24 cellular contexts compared by ENCODE assay signal in genomic region chr19:55466246-55466614, GRCh38. TPM values are rescaled to one million over a fixed set of nuclear protein-coding genes. Genes with fewer than 3 reads are reported as not detected.
A peak's percentile ranks its signal among the peaks of the same experiment; 100 is the strongest.
DNase-seq lines count a peak whose midpoint lies in the region; ATAC-seq, FAIRE-seq and TF ChIP-seq lines count a peak whose summit lies in the region.
"Had no signal": no experiment of that assay in that cellular context is flagged by ENCODE, and none has a peak within 500 bp of the region (broad histone marks: within the 10 kb centered on the region; RNA-seq: fewer than 3 reads in every experiment).

No MANE protein-coding gene starts in this region.

- H3K9ac ChIP-seq in K562 (ENCODE audit: insufficient read depth in 1 of 2, low read depth in 2 of 2, low read length in 2 of 2) (no peak overlapping the region), trophoblast cell (ENCODE audit: low read length) (no peak overlapping the region)

- no peak overlapping the region for H2AK5ac ChIP-seq in trophoblast cell (ENCODE audit: low read length)

- intact Hi-C loops in CD4-positive, alpha-beta memory T cell (cut with micrococcal nuclease): no loop called here
- intact Hi-C loops in K562 (cut with micrococcal nuclease): loop anchor here (2.0 kb wide), 1 partner anchor 39 kb away; no protein-coding TSS in a partner anchor

- peaks cover 0 to 2% (median 0%) of the 10 kb centered on the region in 8 donors for H3K9me3 Mint-ChIP-seq in CD4-positive, alpha-beta memory T cell
- H3K9me3 Mint-ChIP-seq in memory B cell: no peaks in the 10 kb centered on the region
- H3K9me3 Mint-ChIP-seq: CD8-positive, alpha-beta T cell; HFFc6 had no signal

- H3K18ac ChIP-seq in trophoblast cell (ENCODE audit: low read length): no peak overlapping the region

- peaks cover 6% of the 10 kb centered on the region for H3K4me1 ChIP-seq in CD4-positive, alpha-beta memory T cell (ENCODE audit: insufficient read depth, low read length)
- H3K4me1 ChIP-seq in K562 (replicated peaks in 1 of 2; ENCODE audit: control insufficient read depth in 2 of 2, insufficient read depth in 2 of 2, low read length in 2 of 2) (peaks cover 26 to 67% of the 10 kb centered on the region in 2 experiments; a peak in 4 of 5 replicates), trophoblast cell (ENCODE audit: control insufficient read depth in 1 of 2, insufficient read depth in 2 of 2, low read length in 2 of 2) (peaks cover 7 to 8% of the 10 kb centered on the region in 2 experiments)

- no peak overlapping the region for H4K91ac ChIP-seq in trophoblast cell (ENCODE audit: low read depth, low read length)

- H3K23ac ChIP-seq in trophoblast cell (ENCODE audit: low read length): no peak overlapping the region

- H3K9me3 ChIP-seq in CD4-positive, alpha-beta memory T cell (ENCODE audit: control insufficient read depth in 1 of 2, low read length in 2 of 2): no peaks in the 10 kb centered on the region
- no peaks in the 10 kb centered on the region for H3K9me3 ChIP-seq in K562 (replicated peaks; ENCODE audit: control insufficient read depth, insufficient read depth, low read depth, low read length)
- H3K9me3 ChIP-seq in trophoblast cell (ENCODE audit: insufficient read depth, low read depth, low read length): no peaks in the 10 kb centered on the region
- H3K9me3 ChIP-seq: A549 had no signal

- H3K4me1 Mint-ChIP-seq in CD4-positive, alpha-beta memory T cell: peaks cover 8 to 18% (median 12%) of the 10 kb centered on the region in 4 donors
- H3K4me1 Mint-ChIP-seq in memory B cell: peaks cover 12% of the 10 kb centered on the region

- H3K27ac ChIP-seq in CD4-positive, alpha-beta memory T cell (ENCODE audit: low read depth, low read length): no peak overlapping the region
- peak overlapping the region; percentile 91 for H3K27ac ChIP-seq in K562 (ENCODE audit: extremely low read depth, low read depth, low read length)
- H3K27ac ChIP-seq in trophoblast cell (ENCODE audit: low read depth, low read length): no peak overlapping the region
- H3K27ac ChIP-seq: A549, C4-2B, HL-60 had no signal

- no peak overlapping the region for H4K8ac ChIP-seq in trophoblast cell (ENCODE audit: low read depth, low read length)

- peaks cover 0 to 2% of the 10 kb centered on the region in 2 donors for H3K36me3 Mint-ChIP-seq in CD4-positive, alpha-beta memory T cell
- no peaks in the 10 kb centered on the region for H3K36me3 Mint-ChIP-seq in memory B cell
- H3K36me3 Mint-ChIP-seq: CD8-positive, alpha-beta T cell had no signal

- no peak for DNase-seq in CD4-positive, alpha-beta memory T cell
- DNase-seq in K562 (ENCODE audit: extremely low read depth in 1 of 4, low spot score in 3 of 4): no peak
- no peak for DNase-seq in memory B cell (ENCODE audit: low spot score in 2 of 2)
- no peak for DNase-seq in DMS153 (lab: John Stamatoyannopoulos, UW)
- DNase-seq in trophoblast cell: no peak
- DNase-seq: AML-193; Calu3; CD8-positive, alpha-beta T cell; DND-41; EL; HCEC 1CT; HFFc6; IMR-90; KBM-7 had no signal

- no peaks in the 10 kb centered on the region for H3K36me3 ChIP-seq in CD4-positive, alpha-beta memory T cell (ENCODE audit: insufficient read depth, low read length)
- H3K36me3 ChIP-seq in K562 (ENCODE audit: control insufficient read depth, insufficient read depth, low read length) (no peaks in the 10 kb centered on the region), trophoblast cell (ENCODE audit: control insufficient read depth in 1 of 2, insufficient read depth in 2 of 2, low read length in 2 of 2) (no peaks in the 10 kb centered on the region)

- POLR2A ChIA-PET in CD4-positive, alpha-beta memory T cell (lab: Charles Lee; ENCODE audit: partially characterized antibody): interaction anchor here (2.1 kb wide), 1 partner anchor 10 kb away, joined by 13 read pairs; the partner anchor contains the start of gene ZNF628
- POLR2A ChIA-PET in K562 (lab: Yijun Ruan, JAX): interaction anchor here (0.6 to 2.3 kb wide), 4 partner anchors 11 to 322 kb away, joined by 3 to 26 read pairs (median 8); partner anchors contain the start of genes UBE2S and ZNF628

- H3K79me1 ChIP-seq in trophoblast cell (ENCODE audit: low read length): peaks cover 4% of the 10 kb centered on the region

- TF ChIP-seq POLR2A in K562 (conservative IDR thresholded peaks at IDR 0.05): no peak

- no peak for TF ChIP-seq CTCF in K562 (IDR thresholded peaks at IDR 0.05 in 2 of 3, conservative IDR thresholded peaks at IDR 0.05 in 1 of 3; ENCODE audit: insufficient read depth in 2 of 3, low read depth in 1 of 3, low read length in 3 of 3)

- no peak overlapping the region for H3K4me3 ChIP-seq in CD4-positive, alpha-beta memory T cell (ENCODE audit: low read length in 2 of 2)
- H3K4me3 ChIP-seq in K562 (no peak overlapping the region), trophoblast cell (ENCODE audit: low read depth, low read length) (no peak overlapping the region)
- H3K4me3 ChIP-seq: A549, GM12878 had no signal

- H3K4me2 ChIP-seq in K562 (ENCODE audit: insufficient read depth, low read length) (no peak overlapping the region), trophoblast cell (ENCODE audit: low read length) (no peak overlapping the region)
- H3K4me2 ChIP-seq: A549 had no signal

- peak overlapping the region in 4 of 7 donors; percentile 8 to 62 (median 24) for H3K27ac Mint-ChIP-seq in CD4-positive, alpha-beta memory T cell
- peak overlapping the region; percentile 10 for H3K27ac Mint-ChIP-seq in memory B cell
- H3K27ac Mint-ChIP-seq: CD8-positive, alpha-beta T cell; HFFc6 had no signal

- H3K79me2 ChIP-seq in K562 (ENCODE audit: control insufficient read depth, insufficient read depth, low read length) (peaks cover 5% of the 10 kb centered on the region), trophoblast cell (ENCODE audit: control insufficient read depth, insufficient read depth, low read length, poor library complexity) (peaks cover 2% of the 10 kb centered on the region)

- no peak for TF ChIP-seq RAD21 in K562 (CRISPR knock-in tag; conservative IDR thresholded peaks at IDR 0.05 in 1 of 2, IDR thresholded peaks at IDR 0.05 in 1 of 2)

- BruUV-seq in K562 (replicated peaks; lab: Mats Ljungman, UMichigan): no TSS peak

- H3K14ac ChIP-seq in trophoblast cell (ENCODE audit: low read length): no peak overlapping the region

- H3K27me3 Mint-ChIP-seq in CD4-positive, alpha-beta memory T cell: no peaks in the 10 kb centered on the region
- peaks cover 2% of the 10 kb centered on the region for H3K27me3 Mint-ChIP-seq in memory B cell

- no peaks in the 10 kb centered on the region for H3K9me1 ChIP-seq in K562 (ENCODE audit: control insufficient read depth, insufficient read depth, low read length)

- peak overlapping the region; percentile 67; the same call in 1 of the 2 replicates for H2AFZ ChIP-seq in K562 (ENCODE audit: low read depth, low read length)
- no peak overlapping the region for H2AFZ ChIP-seq in trophoblast cell (ENCODE audit: insufficient read depth, low read length, poor library complexity)

- no peak overlapping the region for H3K4ac ChIP-seq in trophoblast cell (ENCODE audit: low read depth, low read length)

- no peak for FAIRE-seq in K562 (lab: Jason Lieb, UNC)
- FAIRE-seq: A549, GM12878, GM19239, H54 had no signal

- no peak overlapping the region for H3K4me3 Mint-ChIP-seq in CD4-positive, alpha-beta memory T cell
- no peak overlapping the region for H3K4me3 Mint-ChIP-seq in memory B cell
- H3K4me3 Mint-ChIP-seq: CD8-positive, alpha-beta T cell; HFFc6 had no signal

- TF ChIP-seq EP300 in K562 (IDR thresholded peaks at IDR 0.05; ENCODE audit: low read length): no peak

- no peaks in the 10 kb centered on the region for H3K27me3 ChIP-seq in CD4-positive, alpha-beta memory T cell (ENCODE audit: insufficient read depth, low read length)
- H3K27me3 ChIP-seq in K562 (ENCODE audit: control insufficient read depth in 2 of 2, insufficient read depth in 2 of 2, low read length in 2 of 2) (no peaks in the 10 kb centered on the region), trophoblast cell (ENCODE audit: insufficient read depth, low read length) (no peaks in the 10 kb centered on the region)

- in situ Hi-C loops in K562 (cut with MboI): no loop called here

- CTCF ChIA-PET in CD4-positive, alpha-beta memory T cell (lab: Charles Lee; ENCODE audit: partially characterized antibody): interaction anchor here (1.2 to 4.3 kb wide), 10 partner anchors 8 to 325 kb away, joined by 3 to 69 read pairs (median 10); partner anchors contain the start of genes ZNF628 and ZNF784
- CTCF ChIA-PET in K562 (lab: Yijun Ruan, JAX; ENCODE audit: low intra/inter-chr PET ratio): no interaction called here

- no peak overlapping the region for H2BK120ac ChIP-seq in trophoblast cell (ENCODE audit: insufficient read depth, low read length, poor library complexity)

- WGBS in K562 (ENCODE audit: insufficient coverage, low coverage, missing lambda C conversion rate): 92% methylated on average over 4 of the region's 4 CpGs
- no CpG with 5 or more reads among the region's 4 CpGs for WGBS in trophoblast cell (ENCODE audit: extremely low coverage, insufficient coverage, insufficient read length)

- no peaks in the 10 kb centered on the region for H4K20me1 ChIP-seq in K562 (replicated peaks; ENCODE audit: control insufficient read depth, insufficient read depth, low read length)

- H4K12ac ChIP-seq in trophoblast cell (ENCODE audit: low read depth, low read length): no peak overlapping the region

- ATAC-seq in K562 (no peak), memory B cell (ENCODE audit: low read depth) (no peak), GM19035 (IDR thresholded peaks at IDR 0.05; ENCODE audit: unreplicated experiment) (no peak)
- ATAC-seq: A549; CD8-positive, alpha-beta T cell; GM12878 had no signal

- H2BK5ac ChIP-seq in trophoblast cell (ENCODE audit: low read depth, low read length, poor library complexity): no peak overlapping the region

- H2BK12ac ChIP-seq in trophoblast cell (ENCODE audit: low read length): no peak overlapping the region

RNA-seq across cellular contexts. Expression of gene C19orf85, which starts 1.7 kb away (rescaled TPM):
- total RNA-seq in CD4-positive, alpha-beta memory T cell: not detected
- not detected for polyA plus RNA-seq in CD4-positive, alpha-beta memory T cell
- total RNA-seq in K562 (2011; cell fraction: chromatin; rRNA removed; ENCODE audit: low replicate concordance): not detected in 2 replicates
- not detected in 2 replicates for total RNA-seq in K562 (2011; cell fraction: nucleolus; rRNA removed)
- total RNA-seq in K562 (2011; cell fraction: nucleoplasm; rRNA removed): not detected in 2 replicates
- total RNA-seq in K562 (2014; rRNA removed) (not detected in 2 replicates), K562 (2014; rRNA removed; fragmentation: Illumina TruSeq; extraction: Trizol) (not detected in 2 replicates), K562 (2015; rRNA removed; fragmentation: Illumina TruSeq; extraction: Trizol) (not detected in 2 replicates), K562 (2021) (not detected in 2 replicates)
- polyA plus RNA-seq in K562 (2011; rRNA removed) (not detected in 2 replicates), K562 (2014; fragmentation: Illumina TruSeq; extraction: Trizol) (not detected in 2 replicates), K562 (2014; fragmentation: Nextera tagmentation; extraction: Ambion mirVana) (not detected), K562 (2014; rRNA removed) (not detected in 2 replicates)
- not detected in 2 replicates for polyA plus RNA-seq in K562 (2011; cell fraction: cytosol; rRNA removed)
- not detected in 2 replicates for polyA plus RNA-seq in K562 (2011; cell fraction: nucleus; rRNA removed)
- polyA plus RNA-seq in K562 (2012): not detected in 2 replicates
- not detected in 2 replicates for polyA minus RNA-seq in K562 (2011; rRNA and poly(A)+ RNA removed)
- polyA minus RNA-seq in K562 (2011; cell fraction: cytosol; rRNA and poly(A)+ RNA removed): not detected in 2 replicates
- polyA minus RNA-seq in K562 (2011; cell fraction: nucleus; rRNA and poly(A)+ RNA removed): not detected in 2 replicates
- polyA plus RNA-seq in trophoblast cell (2013): not detected in 2 replicates
- total RNA-seq: Calu3; CD8-positive, alpha-beta T cell; G401; GM12878; HFFc6; HT1080; IMR-90 had no signal
- polyA plus RNA-seq: A549, BJ, GM12878, IMR-90 had no signal

RNA-seq across cellular contexts. Expression of gene ISOC2, which starts 4.8 kb away (rescaled TPM):
- 10 to 100 TPM in 1 of 2 experiments, 1 to 10 TPM in 1; 9.9 to 13.7 TPM for total RNA-seq in CD4-positive, alpha-beta memory T cell
- polyA plus RNA-seq in CD4-positive, alpha-beta memory T cell: 10 to 100 TPM; 24.7 to 29.4 TPM
- total RNA-seq in K562 (2011; cell fraction: chromatin; rRNA removed; ENCODE audit: low replicate concordance): 20.9 and 73.4 TPM in 2 replicates
- 94.4 and 96.2 TPM in 2 replicates for total RNA-seq in K562 (2011; cell fraction: nucleolus; rRNA removed)
- total RNA-seq in K562 (2011; cell fraction: nucleoplasm; rRNA removed): 62.6 and 89.3 TPM in 2 replicates
- total RNA-seq in K562 (2014; rRNA removed) (229 and 491 TPM in 2 replicates), K562 (2014; rRNA removed; fragmentation: Illumina TruSeq; extraction: Trizol) (16.7 and 26.3 TPM in 2 replicates), K562 (2015; rRNA removed; fragmentation: Illumina TruSeq; extraction: Trizol) (99.3 and 105 TPM in 2 replicates), K562 (2021) (135 and 150 TPM in 2 replicates)
- polyA plus RNA-seq in K562 (2011; rRNA removed) (58.3 and 94.6 TPM in 2 replicates), K562 (2014; fragmentation: Illumina TruSeq; extraction: Trizol) (52.8 and 117 TPM in 2 replicates), K562 (2014; fragmentation: Nextera tagmentation; extraction: Ambion mirVana) (1 to 10 TPM; 1.2 to 6.2 TPM), K562 (2014; rRNA removed) (172 and 196 TPM in 2 replicates)
- 109 and 317 TPM in 2 replicates for polyA plus RNA-seq in K562 (2011; cell fraction: cytosol; rRNA removed)
- 145 and 201 TPM in 2 replicates for polyA plus RNA-seq in K562 (2011; cell fraction: nucleus; rRNA removed)
- polyA plus RNA-seq in K562 (2012): 123 and 126 TPM in 2 replicates
- 13.9 and 17.6 TPM in 2 replicates for polyA minus RNA-seq in K562 (2011; rRNA and poly(A)+ RNA removed)
- polyA minus RNA-seq in K562 (2011; cell fraction: cytosol; rRNA and poly(A)+ RNA removed): 48.0 and 65.9 TPM in 2 replicates
- 45.9 and 53.4 TPM in 2 replicates for polyA minus RNA-seq in K562 (2011; cell fraction: nucleus; rRNA and poly(A)+ RNA removed)
- polyA plus RNA-seq in trophoblast cell (2013): 20.4 and 20.9 TPM in 2 replicates

RNA-seq across cellular contexts. Expression of gene ZNF628, which starts 10.2 kb away (rescaled TPM):
- total RNA-seq in CD4-positive, alpha-beta memory T cell: 1 to 10 TPM; 8.1 to 9.1 TPM
- under 1 TPM in 1 of 2 donors, not detected in 1; 0.47 TPM for polyA plus RNA-seq in CD4-positive, alpha-beta memory T cell
- 2.3 and 4.5 TPM in 2 replicates for total RNA-seq in K562 (2011; cell fraction: chromatin; rRNA removed; ENCODE audit: low replicate concordance)
- total RNA-seq in K562 (2011; cell fraction: nucleolus; rRNA removed): 5.5 and 6.2 TPM in 2 replicates
- 2.3 and 2.4 TPM in 2 replicates for total RNA-seq in K562 (2011; cell fraction: nucleoplasm; rRNA removed)
- total RNA-seq in K562 (2014; rRNA removed) (3.7 and 5.7 TPM in 2 replicates), K562 (2014; rRNA removed; fragmentation: Illumina TruSeq; extraction: Trizol) (not detected in 2 replicates), K562 (2015; rRNA removed; fragmentation: Illumina TruSeq; extraction: Trizol) (0.76 and 1.5 TPM in 2 replicates), K562 (2021) (12.9 and 13.6 TPM in 2 replicates)
- polyA plus RNA-seq in K562 (2011; rRNA removed) (0.18 and 0.37 TPM in 2 replicates), K562 (2014; fragmentation: Illumina TruSeq; extraction: Trizol) (0.13 and 1.1 TPM in 2 replicates), K562 (2014; fragmentation: Nextera tagmentation; extraction: Ambion mirVana) (not detected), K562 (2014; rRNA removed) (3.7 and 6.4 TPM in 2 replicates)
- 0.28 and 1.3 TPM in 2 replicates for polyA plus RNA-seq in K562 (2011; cell fraction: cytosol; rRNA removed)
- 1.6 and 3.0 TPM in 2 replicates for polyA plus RNA-seq in K562 (2011; cell fraction: nucleus; rRNA removed)
- 6.5 and 9.2 TPM in 2 replicates for polyA plus RNA-seq in K562 (2012)
- polyA minus RNA-seq in K562 (2011; rRNA and poly(A)+ RNA removed): 0.18 and 0.21 TPM in 2 replicates
- 3.8 and 5.5 TPM in 2 replicates for polyA minus RNA-seq in K562 (2011; cell fraction: cytosol; rRNA and poly(A)+ RNA removed)
- polyA minus RNA-seq in K562 (2011; cell fraction: nucleus; rRNA and poly(A)+ RNA removed): 1.9 and 2.0 TPM in 2 replicates
- polyA plus RNA-seq in trophoblast cell (2013): 12.6 and 14.5 TPM in 2 replicates

RNA-seq across cellular contexts. Expression of gene NAT14, which starts 18.8 kb away (rescaled TPM):
- 1 to 10 TPM; 2.7 to 3.1 TPM for total RNA-seq in CD4-positive, alpha-beta memory T cell
- 1 to 10 TPM; 2.6 to 3.2 TPM for polyA plus RNA-seq in CD4-positive, alpha-beta memory T cell
- total RNA-seq in K562 (2011; cell fraction: chromatin; rRNA removed; ENCODE audit: low replicate concordance): 27.4 and 88.5 TPM in 2 replicates
- total RNA-seq in K562 (2011; cell fraction: nucleolus; rRNA removed): 74.0 and 77.5 TPM in 2 replicates
- 51.5 and 61.8 TPM in 2 replicates for total RNA-seq in K562 (2011; cell fraction: nucleoplasm; rRNA removed)
- total RNA-seq in K562 (2014; rRNA removed) (43.8 and 46.5 TPM in 2 replicates), K562 (2014; rRNA removed; fragmentation: Illumina TruSeq; extraction: Trizol) (14.4 and 21.6 TPM in 2 replicates), K562 (2015; rRNA removed; fragmentation: Illumina TruSeq; extraction: Trizol) (25.3 and 25.7 TPM in 2 replicates), K562 (2021) (70.6 and 77.0 TPM in 2 replicates)
- polyA plus RNA-seq in K562 (2011; rRNA removed) (30.3 and 44.3 TPM in 2 replicates), K562 (2014; fragmentation: Illumina TruSeq; extraction: Trizol) (26.7 and 33.2 TPM in 2 replicates), K562 (2014; fragmentation: Nextera tagmentation; extraction: Ambion mirVana) (1 to 10 TPM; 2.4 to 4.6 TPM), K562 (2014; rRNA removed) (61.7 and 62.8 TPM in 2 replicates)
- polyA plus RNA-seq in K562 (2011; cell fraction: cytosol; rRNA removed): 45.6 and 55.9 TPM in 2 replicates
- polyA plus RNA-seq in K562 (2011; cell fraction: nucleus; rRNA removed): 148 and 191 TPM in 2 replicates
- 56.6 and 78.2 TPM in 2 replicates for polyA plus RNA-seq in K562 (2012)
- 4.2 and 4.8 TPM in 2 replicates for polyA minus RNA-seq in K562 (2011; rRNA and poly(A)+ RNA removed)
- polyA minus RNA-seq in K562 (2011; cell fraction: cytosol; rRNA and poly(A)+ RNA removed): 11.3 and 12.9 TPM in 2 replicates
- 12.3 and 16.9 TPM in 2 replicates for polyA minus RNA-seq in K562 (2011; cell fraction: nucleus; rRNA and poly(A)+ RNA removed)
- polyA plus RNA-seq in trophoblast cell (2013): 108 and 109 TPM in 2 replicates

RNA-seq across cellular contexts. Expression of gene SSC5D, which starts 22.0 kb away (rescaled TPM):
- total RNA-seq in CD4-positive, alpha-beta memory T cell: under 1 TPM; 0.20 to 0.36 TPM
- not detected for polyA plus RNA-seq in CD4-positive, alpha-beta memory T cell
- 2.5 and 3.9 TPM in 2 replicates for total RNA-seq in K562 (2011; cell fraction: chromatin; rRNA removed; ENCODE audit: low replicate concordance)
- total RNA-seq in K562 (2011; cell fraction: nucleolus; rRNA removed): 2.4 and 3.2 TPM in 2 replicates
- 1.5 and 4.6 TPM in 2 replicates for total RNA-seq in K562 (2011; cell fraction: nucleoplasm; rRNA removed)
- total RNA-seq in K562 (2014; rRNA removed) (0.14 and 0.20 TPM in 2 replicates), K562 (2014; rRNA removed; fragmentation: Illumina TruSeq; extraction: Trizol) (0.03 and 0.04 TPM in 2 replicates), K562 (2015; rRNA removed; fragmentation: Illumina TruSeq; extraction: Trizol) (0.15 and 0.18 TPM in 2 replicates), K562 (2021) (0.67 and 0.71 TPM in 2 replicates)
- polyA plus RNA-seq in K562 (2011; rRNA removed) (0.07 and 0.12 TPM in 2 replicates), K562 (2014; fragmentation: Illumina TruSeq; extraction: Trizol) (0.19 TPM in 2 replicates), K562 (2014; fragmentation: Nextera tagmentation; extraction: Ambion mirVana) (not detected), K562 (2014; rRNA removed) (0.08 and 0.09 TPM in 2 replicates)
- polyA plus RNA-seq in K562 (2011; cell fraction: cytosol; rRNA removed): 0.01 and 0.09 TPM in 2 replicates
- 0.63 and 1.4 TPM in 2 replicates for polyA plus RNA-seq in K562 (2011; cell fraction: nucleus; rRNA removed)
- 0.61 and 1.6 TPM in 2 replicates for polyA plus RNA-seq in K562 (2012)
- polyA minus RNA-seq in K562 (2011; rRNA and poly(A)+ RNA removed): 0.09 and 0.14 TPM in 2 replicates
- polyA minus RNA-seq in K562 (2011; cell fraction: cytosol; rRNA and poly(A)+ RNA removed): 3.6 TPM in 1 of 2 replicates, not detected in the other
- polyA minus RNA-seq in K562 (2011; cell fraction: nucleus; rRNA and poly(A)+ RNA removed): 0.94 and 1.00 TPM in 2 replicates
- 24.2 and 24.4 TPM in 2 replicates for polyA plus RNA-seq in trophoblast cell (2013)
